ENCODE assay signal across 8 cellular contexts in the genomic region with DNA sequence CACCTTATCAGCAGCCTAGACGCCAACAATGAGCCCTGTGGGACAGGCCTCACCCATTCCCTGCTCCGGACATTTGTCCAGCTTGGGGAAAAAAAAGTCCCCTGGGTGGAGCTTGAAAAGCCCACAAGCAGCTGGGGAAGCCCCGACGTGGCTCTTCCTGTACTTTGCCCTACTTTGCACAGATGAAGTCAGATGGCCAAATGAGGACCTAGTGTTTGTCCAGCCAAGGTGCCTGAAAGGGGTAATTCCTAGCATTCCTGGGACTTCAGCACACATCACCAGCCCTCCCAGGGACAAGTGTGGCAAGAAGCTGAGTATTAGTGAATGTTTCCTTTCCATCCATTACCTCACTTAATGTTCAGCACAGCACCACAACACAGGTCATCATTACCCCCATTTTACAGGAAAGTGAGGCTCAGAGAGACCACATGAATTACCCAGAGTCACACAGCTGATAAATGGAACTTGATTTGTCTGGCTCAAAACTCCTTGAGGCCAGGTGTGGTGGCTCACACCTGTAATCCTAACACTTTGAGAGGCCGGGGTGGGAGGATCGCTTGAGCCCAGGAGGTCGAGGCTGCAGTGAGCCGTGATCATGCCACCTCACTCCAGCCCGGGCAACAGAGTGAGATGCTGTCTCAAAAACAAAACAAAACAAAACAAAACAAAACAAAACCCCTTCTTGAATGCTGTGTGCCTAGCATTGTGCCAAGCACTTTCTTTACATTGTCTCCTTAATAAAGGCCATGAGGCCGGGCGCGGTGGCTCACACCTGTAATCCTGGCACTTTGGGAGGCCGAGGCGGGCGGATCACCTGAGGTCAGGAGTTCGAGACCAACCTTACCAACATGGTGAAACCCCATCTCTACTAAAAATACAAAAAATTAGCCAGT. TPM values are rescaled to one million over a fixed set of nuclear protein-coding genes. Genes with fewer than 3 reads are reported as not detected.
A peak's percentile ranks its signal among the peaks of the same experiment; 100 is the strongest.
DNase-seq lines count a peak whose midpoint lies in the region; ATAC-seq, FAIRE-seq and TF ChIP-seq lines count a peak whose summit lies in the region.
"Had no signal": no experiment of that assay in that cellular context is flagged by ENCODE, and none has a peak within 500 bp of the region (broad histone marks: within the 10 kb centered on the region; RNA-seq: fewer than 3 reads in every experiment).

No MANE protein-coding gene starts in this region.

- in situ Hi-C loops in K562 (cut with MboI): loop anchor here (5.0 kb wide), 2 partner anchors 113 to 213 kb away; no protein-coding TSS in a partner anchor

- TF ChIP-seq RAD21 in K562 (CRISPR knock-in tag; conservative IDR thresholded peaks at IDR 0.05 in 1 of 2, IDR thresholded peaks at IDR 0.05 in 1 of 2): no peak

- peaks cover 6 to 7% of the 10 kb centered on the region in 2 experiments; a peak in 3 of 5 replicates for H3K4me1 ChIP-seq in K562 (replicated peaks in 1 of 2; ENCODE audit: control insufficient read depth in 2 of 2, insufficient read depth in 2 of 2, low read length in 2 of 2)
- H3K4me1 ChIP-seq in thoracic aorta (ENCODE audit: control insufficient read depth in 1 of 2, low read depth in 2 of 2): peaks cover 7 to 37% of the 10 kb centered on the region in 2 donors

- no peak overlapping the region for H3K4me2 ChIP-seq in K562 (ENCODE audit: insufficient read depth, low read length)
- H3K4me2 ChIP-seq: KMS-11 had no signal

- no peak overlapping the region for H2AFZ ChIP-seq in K562 (ENCODE audit: low read depth, low read length)

- H3K27ac ChIP-seq in K562 (ENCODE audit: extremely low read depth, low read depth, low read length): no peak overlapping the region
- peak overlapping the region; percentile 95 to 98 for H3K27ac ChIP-seq in thoracic aorta
- no peak overlapping the region for H3K27ac ChIP-seq in WERI-Rb-1
- H3K27ac ChIP-seq: KMS-11 had no signal

- ATAC-seq in K562 (no peak), left colon (peak; percentile 47), thoracic aorta (ENCODE audit: insufficient number of reproducible peaks, low FRiP score, low read depth) (peak; percentile 38), GM19397 (IDR thresholded peaks at IDR 0.05; ENCODE audit: unreplicated experiment) (no peak)

- TF ChIP-seq POLR2A in H54 (IDR thresholded peaks at IDR 0.05; ENCODE audit: low read depth, low read length) (no peak), K562 (conservative IDR thresholded peaks at IDR 0.05) (no peak)

- H3K9me1 ChIP-seq in K562 (ENCODE audit: control insufficient read depth, insufficient read depth, low read length): no peaks in the 10 kb centered on the region

- peak; percentile 68 for DNase-seq in H54 (ENCODE audit: insufficient read length, low spot score)
- no peak for DNase-seq in K562 (ENCODE audit: extremely low read depth in 1 of 4, low spot score in 3 of 4)
- peak; percentile 57 to 80 for DNase-seq in left colon
- DNase-seq in thoracic aorta (ENCODE audit: low spot score): peak; percentile 45
- no peak for DNase-seq in WERI-Rb-1
- DNase-seq in hippocampal formation (lab: John Stamatoyannopoulos, UW): no peak

- intact Hi-C loops in K562 (cut with micrococcal nuclease) (loop anchor here (5.0 kb wide), 1 partner anchor 343 kb away; no protein-coding TSS in a partner anchor), left colon (cut with DNase I, micrococcal nuclease) (loop anchor here in 1 of 2 donors (5.0 kb wide), 1 partner anchor 113 kb away; no protein-coding TSS in a partner anchor)

- H3K4me3 ChIP-seq in K562 (no peak overlapping the region), thoracic aorta (peak overlapping the region; percentile 29), WERI-Rb-1 (ENCODE audit: low read depth, low read length) (no peak overlapping the region)

- CTCF ChIA-PET in K562 (lab: Yijun Ruan, JAX; ENCODE audit: low intra/inter-chr PET ratio): interaction anchor here (6.2 kb wide), 1 partner anchor 115 kb away, joined by 109 read pairs; no protein-coding TSS in a partner anchor

- H3K9ac ChIP-seq in K562 (ENCODE audit: insufficient read depth in 1 of 2, low read depth in 2 of 2, low read length in 2 of 2): no peak overlapping the region; a peak in 1 of 4 replicates
- H3K9ac ChIP-seq: KMS-11 had no signal

- POLR2A ChIA-PET in K562 (lab: Yijun Ruan, JAX): interaction anchor here (0.7 kb wide), 1 partner anchor 337 kb away, joined by 3 read pairs; no protein-coding TSS in a partner anchor

- TF ChIP-seq EP300 in K562 (IDR thresholded peaks at IDR 0.05; ENCODE audit: low read length): no peak

- no peaks in the 10 kb centered on the region for H3K79me2 ChIP-seq in K562 (ENCODE audit: control insufficient read depth, insufficient read depth, low read length)

- TF ChIP-seq CTCF in K562 (IDR thresholded peaks at IDR 0.05 in 2 of 3, conservative IDR thresholded peaks at IDR 0.05 in 1 of 3; ENCODE audit: insufficient read depth in 2 of 3, low read depth in 1 of 3, low read length in 3 of 3): no peak
- no peak for TF ChIP-seq CTCF in thoracic aorta (IDR thresholded peaks at IDR 0.05)
- no peak for TF ChIP-seq CTCF in WERI-Rb-1 (IDR thresholded peaks at IDR 0.05; ENCODE audit: low read depth, low read length)

- H3K9me3 ChIP-seq in K562 (replicated peaks; ENCODE audit: control insufficient read depth, insufficient read depth, low read depth, low read length): no peaks in the 10 kb centered on the region
- no peaks in the 10 kb centered on the region for H3K9me3 ChIP-seq in thoracic aorta
- H3K9me3 ChIP-seq in WERI-Rb-1 (ENCODE audit: severe bottlenecking): no peaks in the 10 kb centered on the region

- H3K27me3 ChIP-seq in K562 (ENCODE audit: control insufficient read depth in 2 of 2, insufficient read depth in 2 of 2, low read length in 2 of 2) (peaks cover 2 to 28% of the 10 kb centered on the region in 2 experiments; a peak in 4 of 5 replicates), thoracic aorta (replicated peaks; ENCODE audit: insufficient read depth) (no peaks in the 10 kb centered on the region), WERI-Rb-1 (ENCODE audit: insufficient read depth, low read depth, severe bottlenecking) (no peaks in the 10 kb centered on the region)

- peaks cover 7% of the 10 kb centered on the region; the same call in 1 of the 2 replicates for H4K20me1 ChIP-seq in K562 (replicated peaks; ENCODE audit: control insufficient read depth, insufficient read depth, low read length)

- H3K36me3 ChIP-seq in K562 (ENCODE audit: control insufficient read depth, insufficient read depth, low read length): no peaks in the 10 kb centered on the region
- H3K36me3 ChIP-seq in thoracic aorta: no peaks in the 10 kb centered on the region
- no peaks in the 10 kb centered on the region for H3K36me3 ChIP-seq in WERI-Rb-1

- FAIRE-seq in H54 (lab: Jason Lieb, UNC) (peak; percentile 38), K562 (lab: Jason Lieb, UNC) (no peak)

- 15% methylated on average over 16 of the region's 16 CpGs for WGBS in K562 (ENCODE audit: insufficient coverage, low coverage, missing lambda C conversion rate)

- BruUV-seq in K562 (replicated peaks; lab: Mats Ljungman, UMichigan): no TSS peak

RNA-seq across cellular contexts. Expression of a gene that starts 19.9 kb away (rescaled TPM):
- 0.44 and 0.93 TPM in 2 replicates for total RNA-seq in K562 (2011; cell fraction: chromatin; rRNA removed; ENCODE audit: low replicate concordance)
- 0.92 and 1.3 TPM in 2 replicates for total RNA-seq in K562 (2011; cell fraction: nucleolus; rRNA removed)
- total RNA-seq in K562 (2011; cell fraction: nucleoplasm; rRNA removed): 0.81 and 1.4 TPM in 2 replicates
- total RNA-seq in K562 (2014; rRNA removed): 0.09 TPM in 1 of 2 replicates, not detected in the other
- 0.11 and 0.22 TPM in 2 replicates for total RNA-seq in K562 (2014; rRNA removed; fragmentation: Illumina TruSeq; extraction: Trizol)
- total RNA-seq in K562 (2015; rRNA removed; fragmentation: Illumina TruSeq; extraction: Trizol): 0.11 and 0.51 TPM in 2 replicates
- 0.38 and 0.42 TPM in 2 replicates for total RNA-seq in K562 (2021)
- 0.96 and 1.2 TPM in 2 replicates for polyA plus RNA-seq in K562 (2011; rRNA removed)
- 1.4 and 3.5 TPM in 2 replicates for polyA plus RNA-seq in K562 (2011; cell fraction: cytosol; rRNA removed)
- 0.66 and 1.1 TPM in 2 replicates for polyA plus RNA-seq in K562 (2011; cell fraction: nucleus; rRNA removed)
- polyA plus RNA-seq in K562 (2012): 0.65 and 0.80 TPM in 2 replicates
- 0.25 and 0.42 TPM in 2 replicates for polyA plus RNA-seq in K562 (2014; fragmentation: Illumina TruSeq; extraction: Trizol)
- under 1 TPM; 0.10 to 0.15 TPM for polyA plus RNA-seq in K562 (2014; fragmentation: Nextera tagmentation; extraction: Ambion mirVana)
- 0.27 and 1.7 TPM in 2 replicates for polyA plus RNA-seq in K562 (2014; rRNA removed)
- polyA minus RNA-seq in K562 (2011; rRNA and poly(A)+ RNA removed): 0.33 and 1.8 TPM in 2 replicates
- polyA minus RNA-seq in K562 (2011; cell fraction: cytosol; rRNA and poly(A)+ RNA removed): 3.1 and 4.1 TPM in 2 replicates
- polyA minus RNA-seq in K562 (2011; cell fraction: nucleus; rRNA and poly(A)+ RNA removed): 0.40 and 0.56 TPM in 2 replicates
- 10 to 100 TPM; 15.8 to 18.1 TPM for total RNA-seq in left colon
- 1 to 10 TPM; 3.1 to 8.6 TPM for total RNA-seq in thoracic aorta

RNA-seq across cellular contexts. Expression of a gene that starts 54.2 kb away (rescaled TPM):
- total RNA-seq in K562 (2011; cell fraction: chromatin; rRNA removed; ENCODE audit: low replicate concordance): not detected in 2 replicates
- total RNA-seq in K562 (2011; cell fraction: nucleolus; rRNA removed): not detected in 2 replicates
- not detected in 2 replicates for total RNA-seq in K562 (2011; cell fraction: nucleoplasm; rRNA removed)
- total RNA-seq in K562 (2014; rRNA removed): not detected in 2 replicates
- not detected in 2 replicates for total RNA-seq in K562 (2014; rRNA removed; fragmentation: Illumina TruSeq; extraction: Trizol)
- total RNA-seq in K562 (2015; rRNA removed; fragmentation: Illumina TruSeq; extraction: Trizol): not detected in 2 replicates
- 0.29 and 0.60 TPM in 2 replicates for total RNA-seq in K562 (2021)
- not detected in 2 replicates for polyA plus RNA-seq in K562 (2011; rRNA removed)
- not detected in 2 replicates for polyA plus RNA-seq in K562 (2011; cell fraction: cytosol; rRNA removed)
- polyA plus RNA-seq in K562 (2011; cell fraction: nucleus; rRNA removed): not detected in 2 replicates
- 0.04 and 0.06 TPM in 2 replicates for polyA plus RNA-seq in K562 (2012)
- 0.10 TPM in 1 of 2 replicates, not detected in the other for polyA plus RNA-seq in K562 (2014; fragmentation: Illumina TruSeq; extraction: Trizol)
- under 1 TPM; 0.04 to 0.07 TPM for polyA plus RNA-seq in K562 (2014; fragmentation: Nextera tagmentation; extraction: Ambion mirVana)
- polyA plus RNA-seq in K562 (2014; rRNA removed): 0.04 TPM in 1 of 2 replicates, not detected in the other
- polyA minus RNA-seq in K562 (2011; rRNA and poly(A)+ RNA removed): not detected in 2 replicates
- not detected in 2 replicates for polyA minus RNA-seq in K562 (2011; cell fraction: cytosol; rRNA and poly(A)+ RNA removed)
- not detected in 2 replicates for polyA minus RNA-seq in K562 (2011; cell fraction: nucleus; rRNA and poly(A)+ RNA removed)
- under 1 TPM in 1 of 2 donors, not detected in 1; 0.45 TPM for total RNA-seq in left colon
- not detected for total RNA-seq in thoracic aorta

RNA-seq across cellular contexts. Expression of a gene that starts 59.4 kb away (rescaled TPM):
- 7.3 and 7.4 TPM in 2 replicates for total RNA-seq in K562 (2011; cell fraction: chromatin; rRNA removed; ENCODE audit: low replicate concordance)
- total RNA-seq in K562 (2011; cell fraction: nucleolus; rRNA removed): 6.1 and 6.7 TPM in 2 replicates
- total RNA-seq in K562 (2011; cell fraction: nucleoplasm; rRNA removed): 9.8 and 13.2 TPM in 2 replicates
- total RNA-seq in K562 (2014; rRNA removed) (24.5 and 28.0 TPM in 2 replicates), K562 (2014; rRNA removed; fragmentation: Illumina TruSeq; extraction: Trizol) (33.9 and 34.6 TPM in 2 replicates), K562 (2015; rRNA removed; fragmentation: Illumina TruSeq; extraction: Trizol) (33.2 and 36.7 TPM in 2 replicates), K562 (2021) (27.2 and 30.8 TPM in 2 replicates), left colon (10 to 100 TPM; 32.3 to 35.3 TPM), thoracic aorta (10 to 100 TPM; 54.7 to 64.0 TPM)
- polyA plus RNA-seq in K562 (2011; rRNA removed) (41.8 and 49.8 TPM in 2 replicates), K562 (2014; fragmentation: Illumina TruSeq; extraction: Trizol) (33.1 and 38.3 TPM in 2 replicates), K562 (2014; fragmentation: Nextera tagmentation; extraction: Ambion mirVana) (10 to 100 TPM; 16.7 to 17.1 TPM), K562 (2014; rRNA removed) (20.3 and 23.1 TPM in 2 replicates)
- polyA plus RNA-seq in K562 (2011; cell fraction: cytosol; rRNA removed): 32.7 and 45.1 TPM in 2 replicates
- 13.7 and 20.4 TPM in 2 replicates for polyA plus RNA-seq in K562 (2011; cell fraction: nucleus; rRNA removed)
- 29.7 and 37.4 TPM in 2 replicates for polyA plus RNA-seq in K562 (2012)
- 37.9 and 40.7 TPM in 2 replicates for polyA minus RNA-seq in K562 (2011; rRNA and poly(A)+ RNA removed)
- 19.5 and 24.3 TPM in 2 replicates for polyA minus RNA-seq in K562 (2011; cell fraction: cytosol; rRNA and poly(A)+ RNA removed)
- polyA minus RNA-seq in K562 (2011; cell fraction: nucleus; rRNA and poly(A)+ RNA removed): 3.8 and 7.4 TPM in 2 replicates

Comparison
In these comparisons a context has a peak if more than half of its experiments do, and no peak if none do; other contexts are left out.
1. DNase-seq: peak in H54 (single experiment), left colon (2 of 2) and thoracic aorta (single experiment); none in K562 (0 of 4), WERI-Rb-1 (single experiment) and hippocampal formation (0 of 2).
2. ATAC-seq: peak in left colon (single experiment) and thoracic aorta (single experiment); none in K562 (single experiment) and GM19397 (single experiment).
3. H3K27ac ChIP-seq: peak in thoracic aorta (2 of 2); none in K562 (single experiment) and WERI-Rb-1 (single experiment).